In genomic region chr14:57391609-57392195, GRCh38 we compare ENCODE assay signal across 8 cellular contexts. TPM values are rescaled to one million over a fixed set of nuclear protein-coding genes. Genes with fewer than 3 reads are reported as not detected.
A peak's percentile ranks its signal among the peaks of the same experiment; 100 is the strongest.
DNase-seq lines count a peak whose midpoint lies in the region; ATAC-seq and TF ChIP-seq lines count a peak whose summit lies in the region.

No MANE protein-coding gene starts in this region.

- no peak for TF ChIP-seq RAD21 in neural cell (conservative IDR thresholded peaks at IDR 0.05)

- H3K4me2 ChIP-seq in OCI-LY3 (ENCODE audit: low read length) (peak overlapping the region; percentile 93), neural cell (ENCODE audit: low read length) (peak overlapping the region; percentile 95)

- H3K79me2 ChIP-seq in OCI-LY3 (ENCODE audit: low read length), result peaks cover 46% of the 10 kb centered on the region
- H3K79me2 ChIP-seq in neural cell (replicated peaks; ENCODE audit: insufficient read depth, low read length), result peaks cover 52% of the 10 kb centered on the region

- no peak for TF ChIP-seq CTCF in GM12865 (IDR thresholded peaks at IDR 0.05; ENCODE audit: insufficient read depth, low read depth, low read length, missing control alignments)
- no peak for TF ChIP-seq CTCF in OCI-LY3 (IDR thresholded peaks at IDR 0.05; ENCODE audit: low read depth, low read length)
- TF ChIP-seq CTCF in neural cell (IDR thresholded peaks at IDR 0.05; ENCODE audit: poor library complexity, severe bottlenecking), result no peak

- H4K20me1 ChIP-seq in OCI-LY3 (ENCODE audit: insufficient read depth, low read length) (peaks cover 8% of the 10 kb centered on the region), neural cell (ENCODE audit: insufficient read depth) (no peaks in the 10 kb centered on the region)

- H3K9me2 ChIP-seq in neural cell (ENCODE audit: insufficient read depth, low read length), result no peaks in the 10 kb centered on the region

- peak overlapping the region; percentile 88 for H3K9ac ChIP-seq in OCI-LY3 (ENCODE audit: low read length)
- peak overlapping the region; percentile 88 for H3K9ac ChIP-seq in neural cell (ENCODE audit: low read length)

- H3F3A ChIP-seq in neural cell (ENCODE audit: insufficient read depth, low read length, poor library complexity, severe bottlenecking), result no peaks in the 10 kb centered on the region

- peaks cover 15% of the 10 kb centered on the region for H3K36me3 ChIP-seq in OCI-LY3 (replicated peaks; ENCODE audit: low read depth, low read length)
- H3K36me3 ChIP-seq in effector memory CD4-positive, alpha-beta T cell (ENCODE audit: control insufficient read depth, insufficient read depth, low read length), result no peaks in the 10 kb centered on the region
- no peaks in the 10 kb centered on the region for H3K36me3 ChIP-seq in neural cell (ENCODE audit: insufficient read depth, low read length)

- H3K4me1 ChIP-seq in OCI-LY3 (ENCODE audit: low read length), result peaks cover 25% of the 10 kb centered on the region
- no peaks in the 10 kb centered on the region for H3K4me1 ChIP-seq in effector memory CD4-positive, alpha-beta T cell (ENCODE audit: control insufficient read depth, insufficient read depth, low read length, poor library complexity, severe bottlenecking)

- H3K4me3 ChIP-seq in GM12865 (ENCODE audit: low read depth, low read length) (peak overlapping the region; percentile 87), OCI-LY3 (ENCODE audit: low read length) (peak overlapping the region; percentile 82), neural cell (ENCODE audit: low read length) (peak overlapping the region; percentile 87)
- peak overlapping the region; percentile 92 for H3K4me3 ChIP-seq in effector memory CD4-positive, alpha-beta T cell (ENCODE audit: insufficient read depth, low read depth, low read length, poor library complexity, severe bottlenecking)

- no peaks in the 10 kb centered on the region for H3K9me3 ChIP-seq in OCI-LY3 (ENCODE audit: insufficient read depth, low read length)
- no peaks in the 10 kb centered on the region for H3K9me3 ChIP-seq in effector memory CD4-positive, alpha-beta T cell (ENCODE audit: control insufficient read depth, low read length)
- no peaks in the 10 kb centered on the region for H3K9me3 ChIP-seq in neural cell (ENCODE audit: low read length)

- ATAC-seq in GM21737 (IDR thresholded peaks at IDR 0.05; ENCODE audit: unreplicated experiment), result no peak
- ATAC-seq in HG02973 (IDR thresholded peaks at IDR 0.05; ENCODE audit: unreplicated experiment), result no peak
- ATAC-seq in GM18909 (IDR thresholded peaks at IDR 0.05; ENCODE audit: poor library complexity, unreplicated experiment), result no peak

- no peak for DNase-seq in GM12865 (ENCODE audit: low read depth)
- no peak for DNase-seq in effector memory CD4-positive, alpha-beta T cell
- no peak for DNase-seq in central memory CD4-positive, alpha-beta T cell

- H3K27me3 ChIP-seq in OCI-LY3 (ENCODE audit: low read depth, low read length) (no peaks in the 10 kb centered on the region), neural cell (ENCODE audit: insufficient read depth, low read depth, low read length) (no peaks in the 10 kb centered on the region)
- H3K27me3 ChIP-seq in effector memory CD4-positive, alpha-beta T cell (replicated peaks; ENCODE audit: control insufficient read depth, insufficient read depth, low read length, poor library complexity, severe bottlenecking), result no peaks in the 10 kb centered on the region

- no peak overlapping the region for H2AFZ ChIP-seq in OCI-LY3 (ENCODE audit: low read depth, low read length)
- H2AFZ ChIP-seq in neural cell (ENCODE audit: low read depth, low read length), result peak overlapping the region; percentile 93

- H3K27ac ChIP-seq in OCI-LY3 (ENCODE audit: low read length) (no peak overlapping the region), neural cell (ENCODE audit: low read length) (peak overlapping the region; percentile 77)
- no peak overlapping the region for H3K27ac ChIP-seq in effector memory CD4-positive, alpha-beta T cell (ENCODE audit: insufficient read depth, low read length, poor library complexity, severe bottlenecking)

- TF ChIP-seq EP300 in neural cell (conservative IDR thresholded peaks at IDR 0.05; ENCODE audit: poor library complexity, severe bottlenecking), result no peak

TF ChIP-seq in neural cell, 6 proteins besides CTCF, POLR2A, EP300 and RAD21:
- TF ChIP-seq TAF1 (IDR thresholded peaks at IDR 0.05; ENCODE audit: low read depth) (no peak), MXI1 (conservative IDR thresholded peaks at IDR 0.05; ENCODE audit: poor library complexity, severe bottlenecking) (peak; percentile 3)

RNA-seq across cellular contexts. Expression of gene NAA30, which starts 1.3 kb away (rescaled TPM):
- polyA plus RNA-seq in neural cell, result 21.3 and 26.9 TPM in 2 replicates
- 63.8 and 71.9 TPM in 2 replicates for polyA minus RNA-seq in neural cell
